In the genomic region with DNA sequence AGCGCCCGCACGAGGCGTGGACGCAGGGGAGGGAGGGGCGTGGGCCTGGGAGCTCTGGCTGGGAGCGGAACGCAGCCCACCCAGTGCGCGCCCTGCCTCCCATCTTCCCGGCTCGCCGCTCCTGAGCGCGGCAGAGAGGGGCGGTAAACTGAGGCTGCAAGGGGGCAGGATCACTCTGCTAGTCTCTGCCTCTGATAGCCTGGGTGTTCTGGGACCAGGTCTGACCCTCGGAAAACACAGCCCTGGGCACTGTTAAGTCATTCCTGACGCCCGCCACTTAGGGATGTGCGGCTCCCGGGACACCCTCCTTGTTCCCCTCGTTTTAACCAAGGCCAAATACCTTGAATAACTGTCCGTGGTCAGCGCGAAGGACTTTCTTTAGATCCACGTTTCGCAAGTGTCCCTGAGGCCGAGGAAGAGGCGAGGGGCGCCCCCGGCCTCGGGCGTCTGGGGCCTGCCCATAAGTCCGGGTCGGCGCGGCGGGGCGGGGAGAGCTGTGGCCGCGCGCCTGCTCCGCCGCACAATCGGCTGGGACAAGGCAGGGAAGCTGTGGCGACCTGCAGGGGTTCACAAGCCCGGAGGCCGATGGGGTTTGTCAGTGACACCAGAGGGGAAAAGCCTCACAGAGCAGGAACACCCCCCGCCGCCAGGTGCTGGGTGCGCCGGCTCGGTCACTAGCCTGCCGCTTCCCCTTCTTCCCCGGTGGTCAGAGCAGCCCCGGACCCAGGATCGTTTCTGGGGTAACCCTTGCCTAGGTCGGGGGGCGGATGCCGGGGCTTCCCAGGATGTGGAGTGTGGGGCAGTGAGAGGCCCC, we compare ENCODE assay signal across 7 cellular contexts. TPM values are rescaled to one million over a fixed set of nuclear protein-coding genes. Genes with fewer than 3 reads are reported as not detected.
DNase-seq lines count a peak whose midpoint lies in the region; ATAC-seq lines count a peak whose summit lies in the region.

No MANE protein-coding gene starts in this region.

- H3K4me1 Mint-ChIP-seq in activated T-cell treated with anti-CD3 and anti-CD28 coated beads, Interleukin-2, amount 50 U/mL, for 72 hours (ENCODE audit: low read depth): peaks cover 30% of the 10 kb centered on the region
- peaks cover 26 to 41% of the 10 kb centered on the region in 2 donors for H3K4me1 Mint-ChIP-seq in stimulated activated naive B cell treated with anti-CD40 and anti-IgM and Interleukin-4, amounts not matched to agents 10 μg/mL and 1 μg/mL and 100 μg/mL, for 72 hours

- in situ Hi-C loops in HAP-1 (cut with MboI; ENCODE audit: low sequenced_read_pairs): no loop called here

- peaks cover 0 to 2% of the 10 kb centered on the region in 2 donors for H3K9me3 Mint-ChIP-seq in activated T-cell treated with anti-CD3 and anti-CD28 coated beads, Interleukin-2, amount 50 U/mL, for 72 hours
- no peaks in the 10 kb centered on the region for H3K9me3 Mint-ChIP-seq in stimulated activated naive B cell treated with anti-CD40 and anti-IgM and Interleukin-4, amounts not matched to agents 10 μg/mL and 1 μg/mL and 100 μg/mL, for 72 hours

- no peaks in the 10 kb centered on the region for H3K9me3 ChIP-seq in HAP-1

- H3K36me3 Mint-ChIP-seq in activated T-cell treated with anti-CD3 and anti-CD28 coated beads, Interleukin-2, amount 50 U/mL, for 72 hours (ENCODE audit: insufficient read depth in 2 of 2): peaks cover 1 to 2% of the 10 kb centered on the region in 2 donors
- no peaks in the 10 kb centered on the region for H3K36me3 Mint-ChIP-seq in stimulated activated naive B cell treated with anti-CD40 and anti-IgM and Interleukin-4, amounts not matched to agents 10 μg/mL and 1 μg/mL and 100 μg/mL, for 72 hours

- DNase-seq in HAP-1 (ENCODE audit: low spot score in 2 of 2): no peak
- DNase-seq in activated T-cell treated with anti-CD3 and anti-CD28 coated beads, Interleukin-2, amount 50 U/mL, for 72 hours: peak; percentile 53 to 56
- DNase-seq in iPS-NIHi11 (ENCODE audit: low spot score): peak; percentile 39
- DNase-seq in stimulated activated naive B cell treated with anti-CD40 and anti-IgM and Interleukin-4, amounts not matched to agents 10 μg/mL and 1 μg/mL and 100 μg/mL, for 72 hours: peak; percentile 36
- DNase-seq in DMS153 treated with DMSO at 0.1 percent for 48 hours (lab: John Stamatoyannopoulos, UW; ENCODE audit: unreplicated experiment): no peak

- peaks cover 58% of the 10 kb centered on the region for H3K27me3 Mint-ChIP-seq in activated T-cell treated with anti-CD3 and anti-CD28 coated beads, Interleukin-2, amount 50 U/mL, for 72 hours (ENCODE audit: low read depth)
- H3K27me3 Mint-ChIP-seq in stimulated activated naive B cell treated with anti-CD40 and anti-IgM and Interleukin-4, amounts not matched to agents 10 μg/mL and 1 μg/mL and 100 μg/mL, for 72 hours: peaks cover 57 to 73% of the 10 kb centered on the region in 2 donors

- peak overlapping the region; percentile 81 to 84 for H3K4me3 Mint-ChIP-seq in activated T-cell treated with anti-CD3 and anti-CD28 coated beads, Interleukin-2, amount 50 U/mL, for 72 hours
- peak overlapping the region; percentile 66 to 75 for H3K4me3 Mint-ChIP-seq in stimulated activated naive B cell treated with anti-CD40 and anti-IgM and Interleukin-4, amounts not matched to agents 10 μg/mL and 1 μg/mL and 100 μg/mL, for 72 hours

- no peak for ATAC-seq in activated T-cell treated with anti-CD3 and anti-CD28 coated beads, Interleukin-2, amount 50 U/mL, for 72 hours (replicated peaks in 1 of 2)
- peak; percentile 7 to 16 for ATAC-seq in stimulated activated naive B cell treated with anti-CD40 and anti-IgM and Interleukin-4, amounts not matched to agents 10 μg/mL and 1 μg/mL and 100 μg/mL, for 72 hours (replicated peaks)
- ATAC-seq in HG03097 (IDR thresholded peaks at IDR 0.05; ENCODE audit: low FRiP score, unreplicated experiment): no peak
- ATAC-seq in HG03095 (IDR thresholded peaks at IDR 0.05; ENCODE audit: unreplicated experiment): no peak

- H3K27me3 ChIP-seq in HAP-1 (ENCODE audit: low read depth): no peaks in the 10 kb centered on the region

- peak overlapping the region; percentile 44 for H3K4me3 ChIP-seq in HAP-1

- H3K36me3 ChIP-seq in HAP-1 (replicated peaks): no peaks in the 10 kb centered on the region

- peaks cover 14% of the 10 kb centered on the region for H3K4me1 ChIP-seq in HAP-1

- no peak overlapping the region for H3K27ac Mint-ChIP-seq in activated T-cell treated with anti-CD3 and anti-CD28 coated beads, Interleukin-2, amount 50 U/mL, for 72 hours
- peak overlapping the region; percentile 69 for H3K27ac Mint-ChIP-seq in stimulated activated naive B cell treated with anti-CD40 and anti-IgM and Interleukin-4, amounts not matched to agents 10 μg/mL and 1 μg/mL and 100 μg/mL, for 72 hours

RNA-seq across cellular contexts. Expression of a gene that starts 1.5 kb away (rescaled TPM):
- total RNA-seq in activated T-cell treated with anti-CD3 and anti-CD28 coated beads, Interleukin-2, amount 50 U/mL, for 72 hours: 10 to 100 TPM; 12.9 to 14.9 TPM

RNA-seq across cellular contexts. Expression of a gene that starts 18.5 kb away (rescaled TPM):
- total RNA-seq in activated T-cell treated with anti-CD3 and anti-CD28 coated beads, Interleukin-2, amount 50 U/mL, for 72 hours: 1 to 10 TPM in 1 of 2 donors, under 1 TPM in 1; 0.72 to 1.7 TPM

RNA-seq across cellular contexts. Expression of a gene that starts 48.9 kb away (rescaled TPM):
- 10 to 100 TPM; 43.5 to 48.5 TPM for total RNA-seq in activated T-cell treated with anti-CD3 and anti-CD28 coated beads, Interleukin-2, amount 50 U/mL, for 72 hours

Comparison
In these comparisons a context has a peak if more than half of its experiments do, and no peak if none do; other contexts are left out.
1. DNase-seq: peak in activated T-cell treated with anti-CD3 and anti-CD28 coated beads, Interleukin-2, amount 50 U/mL, for 72 hours (2 of 2), iPS-NIHi11 (single experiment) and stimulated activated naive B cell treated with anti-CD40 and anti-IgM and Interleukin-4, amounts not matched to agents 10 μg/mL and 1 μg/mL and 100 μg/mL, for 72 hours (single experiment); none in HAP-1 (0 of 2) and DMS153 treated with DMSO at 0.1 percent for 48 hours (single experiment).
2. ATAC-seq: peak in stimulated activated naive B cell treated with anti-CD40 and anti-IgM and Interleukin-4, amounts not matched to agents 10 μg/mL and 1 μg/mL and 100 μg/mL, for 72 hours (2 of 2); none in activated T-cell treated with anti-CD3 and anti-CD28 coated beads, Interleukin-2, amount 50 U/mL, for 72 hours (0 of 2), HG03097 (single experiment) and HG03095 (single experiment).